Comparison of ENCODE assay signal across 15 cellular contexts in genomic region chr1:32047701-32048100, GRCh38.
"Had no signal": no experiment of that assay in that cellular context is flagged by ENCODE, and none has a peak within 500 bp of the region (broad histone marks: within the 10 kb centered on the region; RNA-seq: fewer than 3 reads in every experiment).

No MANE protein-coding gene starts in this region.

- H2AFZ ChIP-seq: neural progenitor cell had no signal

- H3K4me1 ChIP-seq: esophagus squamous epithelium, gastrocnemius medialis, neural progenitor cell, pancreas had no signal

- H3K4me3 ChIP-seq: dorsolateral prefrontal cortex, esophagus squamous epithelium, gastrocnemius medialis, heart right ventricle, left lung, neural progenitor cell, pancreas had no signal

- H3K27me3 ChIP-seq: brain microvascular endothelial cell, dorsolateral prefrontal cortex, esophagus squamous epithelium, gastrocnemius medialis, heart right ventricle, left lung, neural progenitor cell, pancreas had no signal

- H3K9ac ChIP-seq: neural progenitor cell had no signal

- H3K27ac ChIP-seq: brain microvascular endothelial cell, dorsolateral prefrontal cortex, esophagus squamous epithelium, gastrocnemius medialis, heart right ventricle, left lung, neural progenitor cell, pancreas had no signal

- H3K27ac Mint-ChIP-seq: neural progenitor cell had no signal

- FAIRE-seq: endometrium, keratinocyte, pancreas had no signal

- H3K9me3 ChIP-seq: esophagus squamous epithelium, gastrocnemius medialis, heart right ventricle, left lung, pancreas had no signal

- H3K9me3 Mint-ChIP-seq: neural progenitor cell had no signal

- H3K4me2 ChIP-seq: neural progenitor cell had no signal

- H3K36me3 ChIP-seq: left lung had no signal

- H3K4me3 Mint-ChIP-seq: neural progenitor cell had no signal

- DNase-seq: activated CD4-positive, alpha-beta T cell treated with anti-CD3 and anti-CD28 coated beads, Interleukin-2, amount 50 U/mL, for 4 hours; activated naive CD4-positive, alpha-beta T cell treated with Interleukin-2 at 50 U/mL for 16 hours; amniotic stem cell; brain microvascular endothelial cell; dorsolateral prefrontal cortex; esophagus squamous epithelium; gastrocnemius medialis; heart right ventricle; left lung; mesendoderm; pancreas; stimulated activated CD4-positive, alpha-beta T cell treated with anti-CD3 and anti-CD28 coated beads, Interleukin-4, amount 100 ng/mL, for 1 hour had no signal

- H3K4me1 Mint-ChIP-seq: neural progenitor cell had no signal
